In the genomic region with DNA sequence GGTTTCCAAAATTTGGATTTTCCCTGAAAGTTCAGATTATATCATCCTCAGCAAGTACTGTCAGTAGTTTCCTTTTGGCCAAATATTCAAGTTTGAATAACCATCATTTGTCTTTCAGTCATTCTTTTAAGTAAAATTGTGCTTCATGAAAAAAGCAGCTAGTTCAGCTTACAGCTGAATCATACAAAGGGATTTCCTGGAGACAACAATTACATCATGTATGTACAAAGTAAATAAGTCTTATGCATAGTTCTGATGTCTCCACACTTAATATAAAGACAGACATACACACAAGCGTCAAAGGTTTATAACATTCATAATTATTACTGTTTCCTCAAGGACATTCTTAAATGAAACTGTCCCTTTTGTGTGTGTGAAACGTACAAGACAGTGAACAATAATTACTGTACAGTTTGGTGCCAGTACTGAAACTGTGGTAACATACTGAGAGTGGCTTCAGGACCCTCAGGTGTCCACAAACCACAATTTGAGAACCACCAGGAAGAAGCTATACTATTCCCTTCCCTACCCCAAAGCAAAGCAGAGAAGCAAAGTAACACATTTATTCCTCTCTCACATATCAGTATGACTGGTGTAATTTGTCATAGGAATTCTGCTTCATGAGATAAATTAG, we compare ENCODE assay signal across 28 cellular contexts.
"Had no signal": no experiment of that assay in that cellular context is flagged by ENCODE, and none has a peak within 500 bp of the region (broad histone marks: within the 10 kb centered on the region; RNA-seq: fewer than 3 reads in every experiment).

No MANE protein-coding gene starts in this region.

- H3K36me3 Mint-ChIP-seq: memory B cell, natural killer cell had no signal

- H3K4me3 ChIP-seq: gastrocnemius medialis, hepatocyte, lung, pancreas, right lobe of liver, suprapubic skin, transverse colon, upper lobe of right lung, uterus had no signal

- H3K27ac Mint-ChIP-seq: effector memory CD8-positive, alpha-beta T cell; memory B cell; natural killer cell; stimulated activated naive CD8-positive, alpha-beta T cell treated with anti-CD3 and anti-CD28 coated beads, Interleukin-15, amount 100 ng/mL, for 72 hours had no signal

- H3K27me3 ChIP-seq: gastrocnemius medialis, hepatocyte, neutrophil, pancreas, right lobe of liver, suprapubic skin, transverse colon, upper lobe of right lung had no signal

- ATAC-seq: effector memory CD8-positive, alpha-beta T cell; esophagus mucosa; gastrocnemius medialis; left lobe of liver; natural killer cell; pancreas; right lobe of liver; stimulated activated naive CD8-positive, alpha-beta T cell treated with anti-CD3 and anti-CD28 coated beads, Interleukin-15, amount 100 ng/mL, for 72 hours; upper lobe of right lung had no signal

- H3K4me1 ChIP-seq: gastrocnemius medialis, pancreas, right lobe of liver, suprapubic skin, transverse colon, upper lobe of right lung, uterus had no signal

- H3K27ac ChIP-seq: epithelial cell of prostate, gastrocnemius medialis, hepatocyte, neutrophil, pancreas, right lobe of liver, suprapubic skin, transverse colon, upper lobe of right lung, uterus had no signal

- H3K9me3 Mint-ChIP-seq: effector memory CD8-positive, alpha-beta T cell; memory B cell; neural crest cell had no signal

- H3K27me3 Mint-ChIP-seq: effector memory CD8-positive, alpha-beta T cell; stimulated activated naive CD8-positive, alpha-beta T cell treated with anti-CD3 and anti-CD28 coated beads, Interleukin-15, amount 100 ng/mL, for 72 hours had no signal

- H3K4me3 Mint-ChIP-seq: effector memory CD8-positive, alpha-beta T cell; memory B cell; natural killer cell; neural crest cell; stimulated activated naive CD8-positive, alpha-beta T cell treated with anti-CD3 and anti-CD28 coated beads, Interleukin-15, amount 100 ng/mL, for 72 hours had no signal

- DNase-seq: cortex of kidney; effector memory CD8-positive, alpha-beta T cell; foreskin fibroblast; gastrocnemius medialis; head of caudate nucleus; kidney; natural killer cell; pancreas; right lobe of liver; small intestine; stimulated activated CD4-positive, alpha-beta T cell treated with anti-CD3 and anti-CD28 coated beads, Interleukin-12 subunit alpha, Interleukin-12 subunit beta, amount 100 ng/mL, for 4 hours; stimulated activated CD4-positive, alpha-beta T cell treated with anti-CD3 and anti-CD28 coated beads, Interleukin-1b, Interleukin-23, amount 100 ng/mL, for 48 hours; stimulated activated CD4-positive, alpha-beta T cell treated with anti-CD3 and anti-CD28 coated beads, Interleukin-4, amount 100 ng/mL, for 1 hour; stimulated activated CD8-positive, alpha-beta memory T cell treated with anti-CD3 and anti-CD28 coated beads, Interleukin-4, amount 100 ng/mL, for 48 hours; stimulated activated naive CD4-positive, alpha-beta T cell; stimulated activated naive CD8-positive, alpha-beta T cell treated with anti-CD3 and anti-CD28 coated beads, Interleukin-15, amount 100 ng/mL, for 72 hours; transverse colon; upper lobe of right lung; uterus had no signal

- H3K9me3 ChIP-seq: gastrocnemius medialis, neutrophil, pancreas, right lobe of liver, suprapubic skin, transverse colon, upper lobe of right lung, uterus had no signal

- H3K4me1 Mint-ChIP-seq: memory B cell; natural killer cell; neural crest cell; stimulated activated naive CD8-positive, alpha-beta T cell treated with anti-CD3 and anti-CD28 coated beads, Interleukin-15, amount 100 ng/mL, for 72 hours had no signal

- H3K36me3 ChIP-seq: gastrocnemius medialis, neutrophil, pancreas, right lobe of liver, suprapubic skin, transverse colon, upper lobe of right lung, uterus had no signal
